ENCODE assay signal across 19 cellular contexts in the genomic region with DNA sequence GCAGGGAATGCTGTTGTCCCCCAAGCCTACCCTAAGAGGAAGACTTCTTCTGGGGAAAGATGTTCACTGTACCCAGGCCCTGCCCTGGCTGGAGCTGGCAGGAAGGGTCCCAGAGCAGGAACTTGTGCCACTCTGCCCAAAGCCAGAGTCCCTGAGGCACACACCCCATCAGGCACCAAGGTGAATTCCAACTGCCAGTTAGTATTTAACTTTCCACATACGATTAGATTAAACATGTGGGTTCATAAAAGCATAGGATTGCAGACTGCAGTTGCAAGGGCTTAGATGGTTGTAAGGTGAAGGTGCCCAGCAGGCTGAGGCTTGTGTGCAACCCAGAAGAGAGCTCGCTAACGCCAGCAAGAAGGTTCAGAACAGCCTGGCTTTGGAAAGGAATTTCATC. TPM values are rescaled to one million over a fixed set of nuclear protein-coding genes. Genes with fewer than 3 reads are reported as not detected.
DNase-seq lines count a peak whose midpoint lies in the region; TF ChIP-seq lines count a peak whose summit lies in the region.
"Had no signal": no experiment of that assay in that cellular context is flagged by ENCODE, and none has a peak within 500 bp of the region (broad histone marks: within the 10 kb centered on the region; RNA-seq: fewer than 3 reads in every experiment).

A gene with protein sequence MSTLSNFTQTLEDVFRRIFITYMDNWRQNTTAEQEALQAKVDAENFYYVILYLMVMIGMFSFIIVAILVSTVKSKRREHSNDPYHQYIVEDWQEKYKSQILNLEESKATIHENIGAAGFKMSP (plus strand): TSS at position 274 of the 400 bp plus-strand sequence. CDS start 6,473 bp downstream, outside the sequence.

- intact Hi-C loops in dendritic cell treated with granulocyte-macrophage colony-stimulating factor and Interleukin-4, amounts not matched to agents 40 ng/mL and 50 ng/mL, for 4 days (cut with micrococcal nuclease), result no loop called here
- intact Hi-C loops in testis (cut with DNase I; ENCODE audit: low total_unique reads), result no loop called here
- intact Hi-C loops in cardiac septum (cut with DNase I), result no loop called here
- intact Hi-C loops in Caco-2 (cut with micrococcal nuclease; ENCODE audit: unreplicated experiment), result no loop called here

- H3K27ac ChIP-seq in testis, result no peak within 1 kb of the TSS
- H3K27ac ChIP-seq: BLaER1 treated with 17β-estradiol and CSF1 and Interleukin-3, amounts not matched to agents 10 nM and 100 nM had no signal

- peaks cover 11% of the 10 kb centered on the region for H3K27me3 Mint-ChIP-seq in dendritic cell treated with granulocyte-macrophage colony-stimulating factor and Interleukin-4, amounts not matched to agents 40 ng/mL and 50 ng/mL, for 4 days
- peaks cover 5% of the 10 kb centered on the region for H3K27me3 Mint-ChIP-seq in Caco-2 (ENCODE audit: insufficient read depth, unreplicated experiment)

- H3K4me1 ChIP-seq in mucosa of stomach (ENCODE audit: control insufficient read depth, insufficient read depth, low read length) (peaks cover 13% of the 10 kb centered on the region), testis (no peaks in the 10 kb centered on the region), Caco-2 (peaks cover 8% of the 10 kb centered on the region; the same call in 1 of the 2 replicates)

- no peak for TF ChIP-seq CTCF in testis (IDR thresholded peaks at IDR 0.05)
- no peak for TF ChIP-seq CTCF in Caco-2 (IDR thresholded peaks at IDR 0.05; ENCODE audit: insufficient read depth in 1 of 2, low read depth in 1 of 2, low read length in 1 of 2, severe bottlenecking in 1 of 2, unreplicated experiment in 1 of 2)

- no peaks in the 10 kb centered on the region for H3K27me3 ChIP-seq in mucosa of stomach (ENCODE audit: control insufficient read depth, insufficient read depth, low read length)
- H3K27me3 ChIP-seq in testis, result no peaks in the 10 kb centered on the region
- no peaks in the 10 kb centered on the region for H3K27me3 ChIP-seq in Caco-2 (replicated peaks; ENCODE audit: control insufficient read depth, insufficient read depth, low read length)
- H3K27me3 ChIP-seq: BLaER1 treated with 17β-estradiol and CSF1 and Interleukin-3, amounts not matched to agents 10 nM and 100 nM had no signal

- no peaks in the 10 kb centered on the region for H3K36me3 Mint-ChIP-seq in dendritic cell treated with granulocyte-macrophage colony-stimulating factor and Interleukin-4, amounts not matched to agents 40 ng/mL and 50 ng/mL, for 4 days (ENCODE audit: low read depth)
- no peaks in the 10 kb centered on the region for H3K36me3 Mint-ChIP-seq in Caco-2 (ENCODE audit: insufficient read depth, unreplicated experiment)
- H3K36me3 Mint-ChIP-seq: CD8-positive, alpha-beta memory T cell had no signal

- no peak within 1 kb of the TSS for H3K4me3 Mint-ChIP-seq in dendritic cell treated with granulocyte-macrophage colony-stimulating factor and Interleukin-4, amounts not matched to agents 40 ng/mL and 50 ng/mL, for 4 days
- no peak within 1 kb of the TSS for H3K4me3 Mint-ChIP-seq in Caco-2 (ENCODE audit: unreplicated experiment)
- H3K4me3 Mint-ChIP-seq: CD8-positive, alpha-beta memory T cell had no signal

- peak within 1 kb of the TSS; percentile 0 for H3K4me3 ChIP-seq in mucosa of stomach (ENCODE audit: low read length)
- no peak within 1 kb of the TSS for H3K4me3 ChIP-seq in testis
- H3K4me3 ChIP-seq in Caco-2 (ENCODE audit: low read depth, low read length), result no peak within 1 kb of the TSS
- H3K4me3 ChIP-seq: BLaER1 treated with 17β-estradiol and CSF1 and Interleukin-3, amounts not matched to agents 10 nM and 100 nM had no signal

- DNase-seq in activated CD8-positive, alpha-beta memory T cell treated with anti-CD3 and anti-CD28 coated beads, Interleukin-2, amount 50 U/mL, for 48 hours, result peak; percentile 33
- peak; percentile 9 for DNase-seq in testis
- no peak for DNase-seq in cardiac septum (ENCODE audit: low spot score)
- DNase-seq in Caco-2, result no peak
- no peak for DNase-seq in NOMO-1 (lab: John Stamatoyannopoulos, UW; ENCODE audit: unreplicated experiment in 2 of 2)
- DNase-seq: CD8-positive, alpha-beta memory T cell; GOT3; KG1; MV-4-11; NCI-H1417; NCI-H187; NCI-H2227 treated with DMSO at 0.1 percent for 48 hours; NCI-H510A treated with DMSO at 0.1 percent for 48 hours; NCI-H774; OCI-M1; Right ventricle myocardium superior had no signal

- H3K36me3 ChIP-seq in mucosa of stomach (ENCODE audit: control insufficient read depth, insufficient read depth, low read length) (no peaks in the 10 kb centered on the region), testis (ENCODE audit: low read depth, missing control alignments) (no peaks in the 10 kb centered on the region), Caco-2 (ENCODE audit: control insufficient read depth, insufficient read depth, low read length) (no peaks in the 10 kb centered on the region)
- H3K36me3 ChIP-seq: BLaER1 treated with 17β-estradiol and CSF1 and Interleukin-3, amounts not matched to agents 10 nM and 100 nM had no signal

- H3K9me3 ChIP-seq in mucosa of stomach (ENCODE audit: control insufficient read depth, low read length) (no peaks in the 10 kb centered on the region), testis (no peaks in the 10 kb centered on the region), Caco-2 (peaks cover 6% of the 10 kb centered on the region; the same call in 1 of the 2 replicates)

- WGBS in testis, 2 donors, result 79 to 88% methylated on average over 3 of the region's 3 CpGs

- no peaks in the 10 kb centered on the region for H3K9me3 Mint-ChIP-seq in dendritic cell treated with granulocyte-macrophage colony-stimulating factor and Interleukin-4, amounts not matched to agents 40 ng/mL and 50 ng/mL, for 4 days
- no peaks in the 10 kb centered on the region for H3K9me3 Mint-ChIP-seq in Caco-2 (ENCODE audit: unreplicated experiment)

- CTCF ChIA-PET in Caco-2 (lab: Charles Lee), result no interaction called here

- peaks cover 16% of the 10 kb centered on the region for H3K4me1 Mint-ChIP-seq in dendritic cell treated with granulocyte-macrophage colony-stimulating factor and Interleukin-4, amounts not matched to agents 40 ng/mL and 50 ng/mL, for 4 days (ENCODE audit: low read depth)
- peaks cover 7% of the 10 kb centered on the region for H3K4me1 Mint-ChIP-seq in Caco-2 (ENCODE audit: low read depth, unreplicated experiment)

- BruUV-seq in Caco-2 (replicated peaks; lab: Mats Ljungman, UMichigan), result no TSS peak

- peak within 1 kb of the TSS; percentile 5 for H3K27ac Mint-ChIP-seq in dendritic cell treated with granulocyte-macrophage colony-stimulating factor and Interleukin-4, amounts not matched to agents 40 ng/mL and 50 ng/mL, for 4 days
- H3K27ac Mint-ChIP-seq in Caco-2 (ENCODE audit: unreplicated experiment), result no peak within 1 kb of the TSS
- H3K27ac Mint-ChIP-seq: CD8-positive, alpha-beta memory T cell had no signal

- H3K9ac ChIP-seq in mucosa of stomach (ENCODE audit: low read length), result peak within 1 kb of the TSS; percentile 66
- H3K9ac ChIP-seq: BLaER1 treated with 17β-estradiol and CSF1 and Interleukin-3, amounts not matched to agents 10 nM and 100 nM had no signal

- TF ChIP-seq POLR2A in testis (IDR thresholded peaks at IDR 0.05), result no peak

- POLR2A ChIA-PET in Caco-2 (lab: Charles Lee), result no interaction called here

RNA-seq across cellular contexts. Expression of the gene that starts here (rescaled TPM):
- total RNA-seq in testis (under 1 TPM in 1 of 2 donors, not detected in 1; 0.37 TPM), cardiac septum (0.22 TPM), Caco-2 (2022) (not detected in 2 replicates)
- polyA plus RNA-seq in testis (ENCODE audit: insufficient read depth, low read depth, low replicate concordance), result 0.74 TPM
- total RNA-seq: CD8-positive, alpha-beta memory T cell; Right ventricle myocardium superior had no signal
- polyA plus RNA-seq: CD8-positive, alpha-beta memory T cell had no signal

Comparison
In these comparisons a context has a peak if more than half of its experiments do, and no peak if none do; other contexts are left out.
1. Peak in DNase-seq in testis; RNA of the gene not detected or under 1 TPM.